Comparison of ENCODE assay signal across 9 cellular contexts in the genomic region with DNA sequence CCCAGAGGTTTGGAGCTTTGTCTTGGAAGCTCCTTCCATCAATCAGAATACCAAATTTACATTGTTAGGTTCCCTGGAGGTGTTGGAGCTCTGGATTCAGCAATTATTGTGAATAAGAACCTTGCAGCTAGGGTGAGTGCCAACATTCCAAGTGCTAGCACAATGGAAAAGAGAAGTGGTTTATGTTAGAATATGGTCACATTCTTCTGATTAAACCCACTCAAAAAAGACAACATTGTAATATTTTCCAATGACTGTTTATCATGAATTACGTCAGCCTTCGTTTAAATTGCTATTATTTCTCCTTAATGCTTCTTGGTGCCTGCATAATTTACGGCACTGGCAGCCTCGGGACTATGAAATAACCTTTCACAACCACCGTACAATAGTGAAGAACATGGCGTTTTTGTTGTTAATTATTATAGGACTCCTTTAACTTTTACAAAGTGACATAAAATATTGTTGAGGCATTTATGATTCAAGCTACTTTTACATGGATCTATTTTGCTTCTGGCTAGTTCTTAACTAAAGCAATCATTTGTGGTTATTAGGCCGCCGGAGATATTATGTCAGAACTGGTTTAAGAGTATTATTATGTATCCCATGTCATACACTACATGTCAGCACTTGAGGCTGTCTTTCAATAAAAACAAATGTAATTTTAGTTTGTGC.
DNase-seq lines count a peak whose midpoint lies in the region; ATAC-seq and TF ChIP-seq lines count a peak whose summit lies in the region.
"Had no signal": no experiment of that assay in that cellular context is flagged by ENCODE, and none has a peak within 500 bp of the region (broad histone marks: within the 10 kb centered on the region; RNA-seq: fewer than 3 reads in every experiment).

No MANE protein-coding gene starts in this region.

- TF ChIP-seq CTCF in fibroblast of mammary gland (conservative IDR thresholded peaks at IDR 0.05; ENCODE audit: control insufficient read depth, insufficient read depth, low read depth, low read length) (no peak), ovary (IDR thresholded peaks at IDR 0.05) (no peak)

- H3K27me3 Mint-ChIP-seq in activated CD4-positive, alpha-beta T cell treated with anti-CD3 and anti-CD28 coated beads for 36 hours = no peaks in the 10 kb centered on the region
- no peaks in the 10 kb centered on the region for H3K27me3 Mint-ChIP-seq in stimulated activated naive CD8-positive, alpha-beta T cell treated with anti-CD3 and anti-CD28 coated beads, Interleukin-15, amount 100 ng/mL, for 72 hours

- H3K27ac ChIP-seq in SJCRH30 = no peak overlapping the region
- H3K27ac ChIP-seq in ovary = no peak overlapping the region

- DNase-seq in activated CD4-positive, alpha-beta T cell treated with anti-CD3 and anti-CD28 coated beads for 36 hours = no peak
- no peak for DNase-seq in activated CD4-positive, alpha-beta T cell treated with anti-CD3 and anti-CD28 coated beads for 1 hour
- DNase-seq in fibroblast of mammary gland (ENCODE audit: low read depth) (peak; percentile 36), SJCRH30 (no peak), ovary (no peak), DMS 273 treated with DMSO at 0.1 percent for 48 hours (lab: John Stamatoyannopoulos, UW) (no peak)
- no peak for DNase-seq in stimulated activated naive CD8-positive, alpha-beta T cell treated with anti-CD3 and anti-CD28 coated beads, Interleukin-15, amount 100 ng/mL, for 72 hours
- DNase-seq: NCI-H1436 had no signal

- TF ChIP-seq POLR2A in ovary (IDR thresholded peaks at IDR 0.05) = no peak

- peak overlapping the region; percentile 100 for H3K27ac Mint-ChIP-seq in activated CD4-positive, alpha-beta T cell treated with anti-CD3 and anti-CD28 coated beads for 36 hours
- H3K27ac Mint-ChIP-seq in stimulated activated naive CD8-positive, alpha-beta T cell treated with anti-CD3 and anti-CD28 coated beads, Interleukin-15, amount 100 ng/mL, for 72 hours = peak overlapping the region; percentile 48 to 92

- TF ChIP-seq EP300 in ovary (IDR thresholded peaks at IDR 0.05) = no peak

- ATAC-seq in activated CD4-positive, alpha-beta T cell treated with anti-CD3 and anti-CD28 coated beads for 36 hours = no peak
- ATAC-seq in SK-N-SH treated with all-trans-retinoic acid at 6 μM for 48 hours = peak; percentile 12; the same call in 2 of the 3 replicates
- ATAC-seq in stimulated activated naive CD8-positive, alpha-beta T cell treated with anti-CD3 and anti-CD28 coated beads, Interleukin-15, amount 100 ng/mL, for 72 hours = no peak

- H3K36me3 Mint-ChIP-seq in activated CD4-positive, alpha-beta T cell treated with anti-CD3 and anti-CD28 coated beads for 36 hours (ENCODE audit: low read depth) = peaks cover 73% of the 10 kb centered on the region

- H3K27me3 ChIP-seq in SJCRH30 (no peaks in the 10 kb centered on the region), ovary (no peaks in the 10 kb centered on the region)

- POLR2A ChIA-PET in activated CD4-positive, alpha-beta T cell treated with anti-CD3 and anti-CD28 coated beads for 36 hours (lab: Charles Lee) = interaction anchor here (0.6 to 5.7 kb wide), 6 partner anchors 26 to 118 kb away, joined by 3 to 45 read pairs (median 5); no protein-coding TSS in a partner anchor

- no peaks in the 10 kb centered on the region for H3K4me1 ChIP-seq in SJCRH30
- H3K4me1 ChIP-seq in ovary (ENCODE audit: insufficient read depth) = peaks cover 7% of the 10 kb centered on the region

- peaks cover 88% of the 10 kb centered on the region for H3K4me1 Mint-ChIP-seq in activated CD4-positive, alpha-beta T cell treated with anti-CD3 and anti-CD28 coated beads for 36 hours
- peaks cover 48% of the 10 kb centered on the region for H3K4me1 Mint-ChIP-seq in stimulated activated naive CD8-positive, alpha-beta T cell treated with anti-CD3 and anti-CD28 coated beads, Interleukin-15, amount 100 ng/mL, for 72 hours

- H3K4me3 ChIP-seq in fibroblast of mammary gland (ENCODE audit: control insufficient read depth, low read depth, low read length) = no peak overlapping the region
- no peak overlapping the region for H3K4me3 ChIP-seq in SJCRH30
- no peak overlapping the region for H3K4me3 ChIP-seq in ovary

- 54 to 71% (median 66%) methylated on average over 8 of the region's 8 CpGs for WGBS in ovary, 3 donors

- peak overlapping the region; percentile 11 for H3K4me3 Mint-ChIP-seq in activated CD4-positive, alpha-beta T cell treated with anti-CD3 and anti-CD28 coated beads for 36 hours
- peak overlapping the region in 1 of 2 donors; percentile 52 for H3K4me3 Mint-ChIP-seq in stimulated activated naive CD8-positive, alpha-beta T cell treated with anti-CD3 and anti-CD28 coated beads, Interleukin-15, amount 100 ng/mL, for 72 hours

- CTCF ChIA-PET in activated CD4-positive, alpha-beta T cell treated with anti-CD3 and anti-CD28 coated beads for 36 hours (lab: Charles Lee) = interaction anchor here (1.4 to 12.2 kb wide), 7 partner anchors 11 to 120 kb away, joined by 3 to 113 read pairs (median 10); no protein-coding TSS in a partner anchor

- intact Hi-C loops in activated CD4-positive, alpha-beta T cell treated with anti-CD3 and anti-CD28 coated beads for 36 hours (cut with DNase I, micrococcal nuclease) = loop anchor here in 1 of 2 experiments (1.0 kb wide), 1 partner anchor 76 kb away; no protein-coding TSS in a partner anchor
- intact Hi-C loops in ovary (cut with DNase I) = no loop called here

- peaks cover 10% of the 10 kb centered on the region for H3K9me3 Mint-ChIP-seq in activated CD4-positive, alpha-beta T cell treated with anti-CD3 and anti-CD28 coated beads for 36 hours (ENCODE audit: low read depth)
- H3K9me3 Mint-ChIP-seq in stimulated activated naive CD8-positive, alpha-beta T cell treated with anti-CD3 and anti-CD28 coated beads, Interleukin-15, amount 100 ng/mL, for 72 hours = peaks cover 0 to 3% of the 10 kb centered on the region in 2 donors

- H3K36me3 ChIP-seq in SJCRH30 (no peaks in the 10 kb centered on the region), ovary (no peaks in the 10 kb centered on the region)

- H3K9me3 ChIP-seq in SJCRH30 (replicated peaks) (no peaks in the 10 kb centered on the region), ovary (no peaks in the 10 kb centered on the region)

TF ChIP-seq in SK-N-SH treated with all-trans-retinoic acid at 6 μM for 48 hours, 23 proteins besides CTCF, POLR2A, EP300 and RAD21:
- TF ChIP-seq, protein P1, sequence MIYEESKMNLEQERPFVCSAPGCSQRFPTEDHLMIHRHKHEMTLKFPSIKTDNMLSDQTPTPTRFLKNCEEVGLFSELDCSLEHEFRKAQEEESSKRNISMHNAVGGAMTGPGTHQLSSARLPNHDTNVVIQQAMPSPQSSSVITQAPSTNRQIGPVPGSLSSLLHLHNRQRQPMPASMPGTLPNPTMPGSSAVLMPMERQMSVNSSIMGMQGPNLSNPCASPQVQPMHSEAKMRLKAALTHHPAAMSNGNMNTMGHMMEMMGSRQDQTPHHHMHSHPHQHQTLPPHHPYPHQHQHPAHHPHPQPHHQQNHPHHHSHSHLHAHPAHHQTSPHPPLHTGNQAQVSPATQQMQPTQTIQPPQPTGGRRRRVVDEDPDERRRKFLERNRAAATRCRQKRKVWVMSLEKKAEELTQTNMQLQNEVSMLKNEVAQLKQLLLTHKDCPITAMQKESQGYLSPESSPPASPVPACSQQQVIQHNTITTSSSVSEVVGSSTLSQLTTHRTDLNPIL (CRISPR knock-in tag; IDR thresholded peaks at IDR 0.05; ENCODE audit: low read depth) = no peak
- TF ChIP-seq ESRRG (CRISPR knock-in tag; IDR thresholded peaks at IDR 0.05) (no peak), ISL1 (CRISPR knock-in tag; IDR thresholded peaks at IDR 0.05) (0 out of 2 replicates have a peak, but pooled peaks have one; percentile 38), TOX (CRISPR knock-in tag; IDR thresholded peaks at IDR 0.05; ENCODE audit: borderline replicate concordance) (peak; percentile 6; the same call in 1 of the 2 replicates)
- TF ChIP-seq, protein P2, sequence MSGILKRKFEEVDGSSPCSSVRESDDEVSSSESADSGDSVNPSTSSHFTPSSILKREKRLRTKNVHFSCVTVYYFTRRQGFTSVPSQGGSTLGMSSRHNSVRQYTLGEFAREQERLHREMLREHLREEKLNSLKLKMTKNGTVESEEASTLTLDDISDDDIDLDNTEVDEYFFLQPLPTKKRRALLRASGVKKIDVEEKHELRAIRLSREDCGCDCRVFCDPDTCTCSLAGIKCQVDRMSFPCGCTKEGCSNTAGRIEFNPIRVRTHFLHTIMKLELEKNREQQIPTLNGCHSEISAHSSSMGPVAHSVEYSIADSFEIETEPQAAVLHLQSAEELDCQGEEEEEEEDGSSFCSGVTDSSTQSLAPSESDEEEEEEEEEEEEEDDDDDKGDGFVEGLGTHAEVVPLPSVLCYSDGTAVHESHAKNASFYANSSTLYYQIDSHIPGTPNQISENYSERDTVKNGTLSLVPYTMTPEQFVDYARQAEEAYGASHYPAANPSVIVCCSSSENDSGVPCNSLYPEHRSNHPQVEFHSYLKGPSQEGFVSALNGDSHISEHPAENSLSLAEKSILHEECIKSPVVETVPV (CRISPR knock-in tag; IDR thresholded peaks at IDR 0.05) = no peak
